Comparison of ENCODE assay signal across 2 cellular contexts in genomic region chr4:174295142-174295541, GRCh38. TPM values are rescaled to one million over a fixed set of nuclear protein-coding genes. Genes with fewer than 3 reads are reported as not detected.
DNase-seq lines count a peak whose midpoint lies in the region.

No MANE protein-coding gene starts in this region.

- DNase-seq in activated gamma-delta T cell (lab: John Stamatoyannopoulos, UW), result peak; percentile 4
- DNase-seq in mesenteric fat pad (ENCODE audit: low spot score), result peak; percentile 76

RNA-seq across cellular contexts. Expression of gene CEP44, which starts 11.4 kb away (rescaled TPM):
- 7.9 TPM for total RNA-seq in mesenteric fat pad

RNA-seq across cellular contexts. Expression of gene FBXO8, which starts 11.7 kb away (rescaled TPM):
- 26.6 TPM for total RNA-seq in mesenteric fat pad
